Comparison of ENCODE assay signal across 1 cellular context in genomic region chr5:140174472-140175366, GRCh38.
A peak's percentile ranks its signal among the peaks of the same experiment; 100 is the strongest.
TF ChIP-seq lines count a peak whose summit lies in the region.

CYSTM1 (plus strand) TSS chr5:140175188; CDS start chr5:140194466, 19,278 bp downstream.

TF ChIP-seq in HepG2, 621 proteins besides CTCF, POLR2A, EP300 and RAD21 (continued from another document and continues in another):
- TF ChIP-seq SRSF4 (IDR thresholded peaks at IDR 0.05; ENCODE audit: low read depth, low read length, poor library complexity, severe bottlenecking) (no peak), THYN1 (CRISPR knock-in tag; IDR thresholded peaks at IDR 0.05; ENCODE audit: borderline replicate concordance, low read depth) (no peak), SOX5 (CRISPR knock-in tag; IDR thresholded peaks at IDR 0.05; ENCODE audit: borderline replicate concordance) (peak; percentile 57), POGZ (CRISPR knock-in tag; IDR thresholded peaks at IDR 0.05) (no peak; the same call in 1 of the 2 replicates), RARA (CRISPR knock-in tag; IDR thresholded peaks at IDR 0.05) (no peak), ZNF292 (CRISPR knock-in tag; IDR thresholded peaks at IDR 0.05; ENCODE audit: borderline replicate concordance, low read depth) (no peak), ZNF609 (CRISPR knock-in tag; IDR thresholded peaks at IDR 0.05; ENCODE audit: borderline replicate concordance) (peak; percentile 15; the same call in 1 of the 2 replicates), FOXA3 (CRISPR knock-in tag; IDR thresholded peaks at IDR 0.05) (0 out of 2 replicates have a peak, but pooled peaks have one; percentile 24), MYNN (CRISPR knock-in tag; IDR thresholded peaks at IDR 0.05; ENCODE audit: low read depth) (no peak), ZNF318 (CRISPR knock-in tag; IDR thresholded peaks at IDR 0.05) (no peak), TCF12 (IDR thresholded peaks at IDR 0.05) (no peak), TCF12 (CRISPR knock-in tag; IDR thresholded peaks at IDR 0.05) (no peak; the same call in 1 of the 2 replicates), SCMH1 (CRISPR knock-in tag; IDR thresholded peaks at IDR 0.05; ENCODE audit: borderline replicate concordance) (no peak), ZNF224 (CRISPR knock-in tag; IDR thresholded peaks at IDR 0.05) (no peak), ELF1 (CRISPR knock-in tag; IDR thresholded peaks at IDR 0.05) (no peak), ZSCAN25 (CRISPR knock-in tag; IDR thresholded peaks at IDR 0.05) (no peak), ZBTB42 (CRISPR knock-in tag; IDR thresholded peaks at IDR 0.05) (peak; percentile 31; the same call in 1 of the 2 replicates), BRF2 (CRISPR knock-in tag; IDR thresholded peaks at IDR 0.05) (peak; percentile 47; the same call in 1 of the 2 replicates), ZNF282 (IDR thresholded peaks at IDR 0.05; ENCODE audit: partially characterized antibody) (no peak), ARNTL (CRISPR knock-in tag; IDR thresholded peaks at IDR 0.05) (no peak), HOXA9 (CRISPR knock-in tag; IDR thresholded peaks at IDR 0.05; ENCODE audit: borderline replicate concordance) (no peak), PATZ1 (CRISPR knock-in tag; IDR thresholded peaks at IDR 0.05) (peak; percentile 23; the same call in 1 of the 2 replicates), SRF (IDR thresholded peaks at IDR 0.05; ENCODE audit: low read depth, low read length) (no peak), GRHL1 (CRISPR knock-in tag; conservative IDR thresholded peaks at IDR 0.05) (no peak), SSRP1 (CRISPR knock-in tag; IDR thresholded peaks at IDR 0.05) (no peak), ZNF333 (CRISPR knock-in tag; IDR thresholded peaks at IDR 0.05; ENCODE audit: borderline replicate concordance) (no peak), ZNF530 (CRISPR knock-in tag; IDR thresholded peaks at IDR 0.05; ENCODE audit: low read depth) (no peak), ZFP36 (IDR thresholded peaks at IDR 0.05; ENCODE audit: borderline replicate concordance, low read depth, low read length, partially characterized antibody) (no peak), NFATC3 (CRISPR knock-in tag; IDR thresholded peaks at IDR 0.05) (no peak), GZF1 (CRISPR knock-in tag; IDR thresholded peaks at IDR 0.05) (no peak), ZNF629 (CRISPR knock-in tag; conservative IDR thresholded peaks at IDR 0.05) (0 out of 2 replicates have a peak, but pooled peaks have one; percentile 4)
- TF ChIP-seq, protein P1, sequence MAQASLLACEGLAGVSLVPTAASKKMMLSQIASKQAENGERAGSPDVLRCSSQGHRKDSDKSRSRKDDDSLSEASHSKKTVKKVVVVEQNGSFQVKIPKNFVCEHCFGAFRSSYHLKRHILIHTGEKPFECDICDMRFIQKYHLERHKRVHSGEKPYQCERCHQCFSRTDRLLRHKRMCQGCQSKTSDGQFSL (CRISPR knock-in tag; IDR thresholded peaks at IDR 0.05) = no peak
- TF ChIP-seq, protein P2, sequence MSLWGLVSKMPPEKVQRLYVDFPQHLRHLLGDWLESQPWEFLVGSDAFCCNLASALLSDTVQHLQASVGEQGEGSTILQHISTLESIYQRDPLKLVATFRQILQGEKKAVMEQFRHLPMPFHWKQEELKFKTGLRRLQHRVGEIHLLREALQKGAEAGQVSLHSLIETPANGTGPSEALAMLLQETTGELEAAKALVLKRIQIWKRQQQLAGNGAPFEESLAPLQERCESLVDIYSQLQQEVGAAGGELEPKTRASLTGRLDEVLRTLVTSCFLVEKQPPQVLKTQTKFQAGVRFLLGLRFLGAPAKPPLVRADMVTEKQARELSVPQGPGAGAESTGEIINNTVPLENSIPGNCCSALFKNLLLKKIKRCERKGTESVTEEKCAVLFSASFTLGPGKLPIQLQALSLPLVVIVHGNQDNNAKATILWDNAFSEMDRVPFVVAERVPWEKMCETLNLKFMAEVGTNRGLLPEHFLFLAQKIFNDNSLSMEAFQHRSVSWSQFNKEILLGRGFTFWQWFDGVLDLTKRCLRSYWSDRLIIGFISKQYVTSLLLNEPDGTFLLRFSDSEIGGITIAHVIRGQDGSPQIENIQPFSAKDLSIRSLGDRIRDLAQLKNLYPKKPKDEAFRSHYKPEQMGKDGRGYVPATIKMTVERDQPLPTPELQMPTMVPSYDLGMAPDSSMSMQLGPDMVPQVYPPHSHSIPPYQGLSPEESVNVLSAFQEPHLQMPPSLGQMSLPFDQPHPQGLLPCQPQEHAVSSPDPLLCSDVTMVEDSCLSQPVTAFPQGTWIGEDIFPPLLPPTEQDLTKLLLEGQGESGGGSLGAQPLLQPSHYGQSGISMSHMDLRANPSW (CRISPR knock-in tag; IDR thresholded peaks at IDR 0.05; ENCODE audit: borderline replicate concordance) = no peak
- TF ChIP-seq, protein P3, sequence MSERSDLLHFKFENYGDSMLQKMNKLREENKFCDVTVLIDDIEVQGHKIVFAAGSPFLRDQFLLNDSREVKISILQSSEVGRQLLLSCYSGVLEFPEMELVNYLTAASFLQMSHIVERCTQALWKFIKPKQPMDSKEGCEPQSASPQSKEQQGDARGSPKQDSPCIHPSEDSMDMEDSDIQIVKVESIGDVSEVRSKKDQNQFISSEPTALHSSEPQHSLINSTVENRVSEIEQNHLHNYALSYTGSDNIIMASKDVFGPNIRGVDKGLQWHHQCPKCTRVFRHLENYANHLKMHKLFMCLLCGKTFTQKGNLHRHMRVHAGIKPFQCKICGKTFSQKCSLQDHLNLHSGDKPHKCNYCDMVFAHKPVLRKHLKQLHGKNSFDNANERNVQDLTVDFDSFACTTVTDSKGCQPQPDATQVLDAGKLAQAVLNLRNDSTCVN (CRISPR knock-in tag; IDR thresholded peaks at IDR 0.05; ENCODE audit: borderline replicate concordance) = 0 out of 2 replicates have a peak, but pooled peaks have one; percentile 48
- TF ChIP-seq, protein P4, sequence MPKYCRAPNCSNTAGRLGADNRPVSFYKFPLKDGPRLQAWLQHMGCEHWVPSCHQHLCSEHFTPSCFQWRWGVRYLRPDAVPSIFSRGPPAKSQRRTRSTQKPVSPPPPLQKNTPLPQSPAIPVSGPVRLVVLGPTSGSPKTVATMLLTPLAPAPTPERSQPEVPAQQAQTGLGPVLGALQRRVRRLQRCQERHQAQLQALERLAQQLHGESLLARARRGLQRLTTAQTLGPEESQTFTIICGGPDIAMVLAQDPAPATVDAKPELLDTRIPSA (CRISPR knock-in tag; IDR thresholded peaks at IDR 0.05; ENCODE audit: borderline replicate concordance) = no peak
